Comparison of ENCODE assay signal across 15 cellular contexts in the genomic region with DNA sequence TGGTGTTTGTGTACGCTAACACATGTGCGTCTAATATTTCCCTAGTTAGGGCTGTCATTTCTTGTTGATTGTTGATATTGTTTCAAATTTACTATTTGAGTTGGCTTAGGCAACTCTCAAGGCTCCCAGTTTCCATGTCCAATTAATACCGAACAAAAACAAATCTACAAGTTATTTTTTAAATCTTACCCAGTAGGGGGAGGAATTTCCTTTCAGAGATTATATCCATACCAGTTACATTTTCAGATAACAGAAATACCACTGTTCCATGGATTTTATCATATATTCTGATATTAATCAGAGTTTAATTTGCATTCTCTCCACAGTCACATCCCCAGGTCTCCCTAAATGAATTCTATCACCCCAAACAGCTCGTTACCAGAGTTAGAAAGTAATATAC. TPM values are rescaled to one million over a fixed set of nuclear protein-coding genes. Genes with fewer than 3 reads are reported as not detected.
A peak's percentile ranks its signal among the peaks of the same experiment; 100 is the strongest.
DNase-seq lines count a peak whose midpoint lies in the region; ATAC-seq and TF ChIP-seq lines count a peak whose summit lies in the region.
"Had no signal": no experiment of that assay in that cellular context is flagged by ENCODE, and none has a peak within 500 bp of the region (broad histone marks: within the 10 kb centered on the region; RNA-seq: fewer than 3 reads in every experiment).

No MANE protein-coding gene starts in this region.

- no peaks in the 10 kb centered on the region for H3K9me3 ChIP-seq in OCI-LY3 (ENCODE audit: insufficient read depth, low read length)
- H3K9me3 ChIP-seq in parathyroid adenoma (ENCODE audit: control insufficient read depth, low read length): no peaks in the 10 kb centered on the region

- H2AFZ ChIP-seq in OCI-LY3 (ENCODE audit: low read depth, low read length) (no peak overlapping the region), parathyroid adenoma (no peak overlapping the region)

- H3K4me3 Mint-ChIP-seq in Calu3 (ENCODE audit: low read depth, unreplicated experiment): no peak overlapping the region
- H3K4me3 Mint-ChIP-seq: naive thymus-derived CD4-positive, alpha-beta T cell; T-cell had no signal

- H3K9me3 Mint-ChIP-seq in Calu3 (ENCODE audit: low read depth, unreplicated experiment): no peaks in the 10 kb centered on the region
- H3K9me3 Mint-ChIP-seq: naive thymus-derived CD4-positive, alpha-beta T cell; T-cell had no signal

- H3K4me1 ChIP-seq in OCI-LY3 (ENCODE audit: low read length) (no peaks in the 10 kb centered on the region), parathyroid adenoma (no peaks in the 10 kb centered on the region)

- CTCF ChIA-PET in Calu3 (lab: Charles Lee): interaction anchor here (1.5 kb wide), 1 partner anchor 32 kb away, joined by 10 read pairs; no protein-coding TSS in a partner anchor

- no peak for TF ChIP-seq POLR2A in erythroblast (IDR thresholded peaks at IDR 0.05; ENCODE audit: low read length)

- peaks cover 37% of the 10 kb centered on the region for H3K4me1 Mint-ChIP-seq in Calu3 (ENCODE audit: low read depth, unreplicated experiment)
- H3K4me1 Mint-ChIP-seq: naive thymus-derived CD4-positive, alpha-beta T cell; T-cell had no signal

- peaks cover 34% of the 10 kb centered on the region for H3K27me3 ChIP-seq in OCI-LY3 (ENCODE audit: low read depth, low read length)
- no peaks in the 10 kb centered on the region for H3K27me3 ChIP-seq in parathyroid adenoma (ENCODE audit: control insufficient read depth, insufficient read depth, low read length)

- no peaks in the 10 kb centered on the region for H3K36me3 Mint-ChIP-seq in Calu3 (ENCODE audit: insufficient read depth, unreplicated experiment)
- H3K36me3 Mint-ChIP-seq: naive thymus-derived CD4-positive, alpha-beta T cell; T-cell had no signal

- H3K27me3 Mint-ChIP-seq in Calu3 (ENCODE audit: unreplicated experiment): no peaks in the 10 kb centered on the region

- no peaks in the 10 kb centered on the region for H4K20me1 ChIP-seq in OCI-LY3 (ENCODE audit: insufficient read depth, low read length)

- no TSS peak for BruUV-seq in Calu3 (replicated peaks; lab: Mats Ljungman, UMichigan)

- no peak overlapping the region for H3K9ac ChIP-seq in OCI-LY3 (ENCODE audit: low read length)
- H3K9ac ChIP-seq in parathyroid adenoma: no peak overlapping the region

- no peak for DNase-seq in Calu3
- peak; percentile 23 for DNase-seq in epithelial cell of esophagus (ENCODE audit: low read depth)
- no peak for DNase-seq in erythroblast (lab: John Stamatoyannopoulos, UW)
- no peak for DNase-seq in SW 1271 (lab: John Stamatoyannopoulos, UW)
- DNase-seq: activated CD4-positive, alpha-beta T cell treated with anti-CD3 and anti-CD28 coated beads, Interleukin-2, amount 50 U/mL, for 4 hours; activated effector memory CD4-positive, alpha-beta T cell treated with anti-CD3 and anti-CD28 coated beads, Interleukin-2, amount 50 U/mL, for 16 hours; kidney glomerular epithelial cell; naive thymus-derived CD4-positive, alpha-beta T cell; T-cell had no signal

- TF ChIP-seq CTCF in Calu3 (IDR thresholded peaks at IDR 0.05; ENCODE audit: unreplicated experiment) (peak; percentile 6), OCI-LY3 (IDR thresholded peaks at IDR 0.05; ENCODE audit: low read depth, low read length) (peak; percentile 43), epithelial cell of esophagus (IDR thresholded peaks at IDR 0.05; ENCODE audit: insufficient read depth, low read depth, low read length, missing control alignments) (peak; percentile 3), parathyroid adenoma (IDR thresholded peaks at IDR 0.05) (peak; percentile 6)

- intact Hi-C loops in Calu3 (cut with micrococcal nuclease; ENCODE audit: unreplicated experiment): loop anchor here (1.0 to 5.0 kb wide), 3 partner anchors 27 to 432 kb away; no protein-coding TSS in a partner anchor

- H3K36me3 ChIP-seq in OCI-LY3 (replicated peaks; ENCODE audit: low read depth, low read length) (no peaks in the 10 kb centered on the region), parathyroid adenoma (ENCODE audit: control insufficient read depth, insufficient read depth, low read length) (no peaks in the 10 kb centered on the region)

- H3K27ac Mint-ChIP-seq in Calu3 (ENCODE audit: unreplicated experiment): no peak overlapping the region
- H3K27ac Mint-ChIP-seq: naive thymus-derived CD4-positive, alpha-beta T cell; T-cell had no signal

- no peaks in the 10 kb centered on the region for H3K79me2 ChIP-seq in OCI-LY3 (ENCODE audit: low read length)
- no peaks in the 10 kb centered on the region for H3K79me2 ChIP-seq in parathyroid adenoma

- H3K4me2 ChIP-seq in OCI-LY3 (ENCODE audit: low read length) (no peak overlapping the region), parathyroid adenoma (ENCODE audit: low read length) (no peak overlapping the region)

- H3K27ac ChIP-seq in OCI-LY3 (ENCODE audit: low read length) (no peak overlapping the region), parathyroid adenoma (no peak overlapping the region)

- no peak for ATAC-seq in GM21619 (IDR thresholded peaks at IDR 0.05; ENCODE audit: unreplicated experiment)
- ATAC-seq: naive thymus-derived CD4-positive, alpha-beta T cell; T-cell had no signal

- no peak overlapping the region for H3K4me3 ChIP-seq in OCI-LY3 (ENCODE audit: low read length)
- no peak overlapping the region for H3K4me3 ChIP-seq in epithelial cell of esophagus (ENCODE audit: low read length)
- H3K4me3 ChIP-seq in parathyroid adenoma (ENCODE audit: low read depth, low read length): no peak overlapping the region

RNA-seq across cellular contexts. Expression of a gene that starts 7.2 kb away (rescaled TPM):
- 26.4 and 62.5 TPM in 2 replicates for total RNA-seq in Calu3 (2022)
- total RNA-seq: cardiac septum; naive thymus-derived CD4-positive, alpha-beta T cell; skeletal muscle tissue had no signal

RNA-seq across cellular contexts. Expression of a gene that starts 28.8 kb away (rescaled TPM):
- total RNA-seq in Calu3 (2022): 0.73 and 1.7 TPM in 2 replicates
- total RNA-seq: cardiac septum; naive thymus-derived CD4-positive, alpha-beta T cell; T-cell; temporal lobe had no signal
